1 cellular context compared by ENCODE assay signal in genomic region chr17:50763716-50764450, GRCh38.
TF ChIP-seq lines count a peak whose summit lies in the region.

No MANE protein-coding gene starts in this region.

TF ChIP-seq in WTC11, 78 proteins besides CTCF, POLR2A, EP300 and RAD21 (continued from another document):
- TF ChIP-seq ZNF281 (CRISPR knock-in tag; IDR thresholded peaks at IDR 0.05), result no peak
- TF ChIP-seq PRDM15 (CRISPR knock-in tag; IDR thresholded peaks at IDR 0.05), result no peak
- TF ChIP-seq PRRX2 (CRISPR knock-in tag; IDR thresholded peaks at IDR 0.05), result no peak
- no peak for TF ChIP-seq TP53 (CRISPR knock-in tag; IDR thresholded peaks at IDR 0.05)
- no peak for TF ChIP-seq GTF2I (CRISPR knock-in tag; conservative IDR thresholded peaks at IDR 0.05)
- no peak for TF ChIP-seq SOX15 (CRISPR knock-in tag; IDR thresholded peaks at IDR 0.05)
- no peak for TF ChIP-seq HMGA2 (CRISPR knock-in tag; IDR thresholded peaks at IDR 0.05)
- TF ChIP-seq ATF2 (CRISPR knock-in tag; IDR thresholded peaks at IDR 0.05; ENCODE audit: borderline replicate concordance, low read depth), result no peak
TF ChIP-seq in WTC11: peak in this region for 0.
